ENCODE assay signal across 9 cellular contexts in the genomic region with DNA sequence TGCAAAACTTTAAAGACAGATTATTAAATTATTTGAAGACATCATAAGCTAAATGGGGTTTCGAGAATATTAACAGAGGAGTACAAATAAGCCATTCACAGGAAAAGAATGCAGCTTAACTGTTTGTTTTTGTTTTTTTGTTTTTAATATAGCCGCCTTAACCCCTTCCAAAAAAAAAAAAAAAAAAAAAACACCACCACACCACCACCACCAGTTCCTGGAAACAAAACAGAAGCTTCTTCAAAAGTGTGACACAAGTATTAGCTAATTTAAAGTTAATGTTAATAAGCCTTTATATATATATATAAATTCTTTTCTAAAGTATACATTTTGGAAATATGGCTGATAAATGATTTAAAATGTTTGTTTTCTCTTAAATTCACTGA. TPM values are rescaled to one million over a fixed set of nuclear protein-coding genes. Genes with fewer than 3 reads are reported as not detected.
A peak's percentile ranks its signal among the peaks of the same experiment; 100 is the strongest.
DNase-seq lines count a peak whose midpoint lies in the region; ATAC-seq and TF ChIP-seq lines count a peak whose summit lies in the region.
"Had no signal": no experiment of that assay in that cellular context is flagged by ENCODE, and none has a peak within 500 bp of the region (broad histone marks: within the 10 kb centered on the region; RNA-seq: fewer than 3 reads in every experiment).

No MANE protein-coding gene starts in this region.

- peak overlapping the region; percentile 93 for H3K4me3 Mint-ChIP-seq in activated CD8-positive, alpha-beta memory T cell treated with anti-CD3 and anti-CD28 coated beads, Interleukin-2, amount 10 ng/mL, durations not matched to agents 7 days and 5 days
- peak overlapping the region; percentile 95 for H3K4me3 Mint-ChIP-seq in activated naive CD8-positive, alpha-beta T cell treated with anti-CD3 and anti-CD28 coated beads for 36 hours

- intact Hi-C loops in left lung (cut with DNase I): no loop called here

- H3K27me3 ChIP-seq in left lung (no peaks in the 10 kb centered on the region), thymus (ENCODE audit: control insufficient read depth, insufficient read depth) (no peaks in the 10 kb centered on the region)

- H3K4me1 Mint-ChIP-seq in activated CD8-positive, alpha-beta memory T cell treated with anti-CD3 and anti-CD28 coated beads, Interleukin-2, amount 10 ng/mL, durations not matched to agents 7 days and 5 days: peaks cover 28% of the 10 kb centered on the region
- H3K4me1 Mint-ChIP-seq in activated naive CD8-positive, alpha-beta T cell treated with anti-CD3 and anti-CD28 coated beads for 36 hours: peaks cover 28% of the 10 kb centered on the region

- TF ChIP-seq CTCF in left lung (IDR thresholded peaks at IDR 0.05): no peak

- peak overlapping the region; percentile 94 for H3K27ac Mint-ChIP-seq in activated CD8-positive, alpha-beta memory T cell treated with anti-CD3 and anti-CD28 coated beads, Interleukin-2, amount 10 ng/mL, durations not matched to agents 7 days and 5 days
- H3K27ac Mint-ChIP-seq in activated naive CD8-positive, alpha-beta T cell treated with anti-CD3 and anti-CD28 coated beads for 36 hours: peak overlapping the region; percentile 81

- no peak for ATAC-seq in activated CD8-positive, alpha-beta memory T cell treated with anti-CD3 and anti-CD28 coated beads, Interleukin-2, amount 10 ng/mL, durations not matched to agents 7 days and 5 days
- ATAC-seq in left lung: no peak
- ATAC-seq: mucosa of descending colon had no signal

- H3K4me1 ChIP-seq in left lung: peaks cover 13 to 46% of the 10 kb centered on the region in 2 donors
- H3K4me1 ChIP-seq in thymus (ENCODE audit: control insufficient read depth, insufficient read depth, low read length): peaks cover 3% of the 10 kb centered on the region

- H3K36me3 ChIP-seq in left lung (no peaks in the 10 kb centered on the region), thymus (ENCODE audit: control insufficient read depth, insufficient read depth) (no peaks in the 10 kb centered on the region)

- CTCF ChIA-PET in activated CD8-positive, alpha-beta memory T cell treated with anti-CD3 and anti-CD28 coated beads, Interleukin-2, amount 10 ng/mL, durations not matched to agents 7 days and 5 days (lab: Charles Lee): no interaction called here

- H3K27me3 Mint-ChIP-seq in activated CD8-positive, alpha-beta memory T cell treated with anti-CD3 and anti-CD28 coated beads, Interleukin-2, amount 10 ng/mL, durations not matched to agents 7 days and 5 days: no peaks in the 10 kb centered on the region
- no peaks in the 10 kb centered on the region for H3K27me3 Mint-ChIP-seq in activated naive CD8-positive, alpha-beta T cell treated with anti-CD3 and anti-CD28 coated beads for 36 hours

- H3K9me3 ChIP-seq in left lung: no peaks in the 10 kb centered on the region
- no peaks in the 10 kb centered on the region for H3K9me3 ChIP-seq in thymus (ENCODE audit: control insufficient read depth)
- H3K9me3 ChIP-seq: mucosa of descending colon had no signal

- H3K4me3 ChIP-seq in left lung (peak overlapping the region; percentile 66 to 82), thymus (ENCODE audit: low read length) (peak overlapping the region; percentile 79)

- WGBS in thymus: 52% methylated on average over 2 of the region's 2 CpGs

- peaks cover 10% of the 10 kb centered on the region for H3K36me3 Mint-ChIP-seq in activated CD8-positive, alpha-beta memory T cell treated with anti-CD3 and anti-CD28 coated beads, Interleukin-2, amount 10 ng/mL, durations not matched to agents 7 days and 5 days
- H3K36me3 Mint-ChIP-seq in activated naive CD8-positive, alpha-beta T cell treated with anti-CD3 and anti-CD28 coated beads for 36 hours: peaks cover 8% of the 10 kb centered on the region

- no peak for DNase-seq in activated CD8-positive, alpha-beta memory T cell treated with anti-CD3 and anti-CD28 coated beads, Interleukin-2, amount 10 ng/mL, durations not matched to agents 7 days and 5 days
- no peak for DNase-seq in activated CD8-positive, alpha-beta memory T cell treated with anti-CD3 and anti-CD28 coated beads, Interleukin-2, amount 50 U/mL, for 48 hours
- DNase-seq in activated naive CD8-positive, alpha-beta T cell treated with anti-CD3 and anti-CD28 coated beads for 36 hours: no peak
- DNase-seq in left lung: no peak
- no peak for DNase-seq in middle frontal gyrus (ENCODE audit: extremely low spot score, low spot score)
- DNase-seq in HK-2 (ENCODE audit: unreplicated experiment): no peak
- no peak for DNase-seq in NCI-H146 treated with DMSO at 0.1 percent for 48 hours (lab: John Stamatoyannopoulos, UW; ENCODE audit: unreplicated experiment)

- H3K9me3 Mint-ChIP-seq in activated CD8-positive, alpha-beta memory T cell treated with anti-CD3 and anti-CD28 coated beads, Interleukin-2, amount 10 ng/mL, durations not matched to agents 7 days and 5 days (ENCODE audit: low read depth): no peaks in the 10 kb centered on the region
- H3K9me3 Mint-ChIP-seq in activated naive CD8-positive, alpha-beta T cell treated with anti-CD3 and anti-CD28 coated beads for 36 hours: no peaks in the 10 kb centered on the region

- peak overlapping the region; percentile 76 to 83 for H3K27ac ChIP-seq in left lung
- H3K27ac ChIP-seq in thymus (ENCODE audit: low read depth): no peak overlapping the region

RNA-seq across cellular contexts. Expression of a gene that starts 1.3 kb away (rescaled TPM):
- total RNA-seq in activated CD8-positive, alpha-beta memory T cell treated with anti-CD3 and anti-CD28 coated beads, Interleukin-2, amount 10 ng/mL, durations not matched to agents 7 days and 5 days: 10 to 100 TPM; 39.2 to 45.2 TPM
- total RNA-seq in activated naive CD8-positive, alpha-beta T cell treated with anti-CD3 and anti-CD28 coated beads for 36 hours: 10 to 100 TPM; 16.2 to 18.6 TPM
- total RNA-seq in left lung: 10 to 100 TPM; 49.9 to 53.5 TPM
- polyA plus RNA-seq in thymus: 14.6 TPM
